ENCODE assay signal across 8 cellular contexts in the genomic region with DNA sequence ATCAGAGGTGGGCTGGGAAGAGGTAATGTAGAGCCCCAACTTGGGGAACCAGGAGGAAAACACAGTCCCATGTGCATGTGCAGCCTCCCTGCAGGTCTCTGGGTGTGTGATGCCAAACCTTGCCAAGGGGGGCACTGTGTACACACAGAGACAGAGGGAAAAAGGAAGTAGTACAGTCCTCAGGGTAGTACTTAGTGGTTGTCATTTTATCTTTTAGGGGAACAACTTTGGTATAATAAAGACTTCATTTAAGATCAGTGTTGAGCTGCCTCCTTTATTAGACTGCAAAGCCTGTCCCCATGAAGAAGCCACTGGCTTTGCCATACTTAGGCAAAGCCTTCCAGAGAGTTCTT.
DNase-seq lines count a peak whose midpoint lies in the region; ATAC-seq and TF ChIP-seq lines count a peak whose summit lies in the region.

No MANE protein-coding gene starts in this region.

- no peaks in the 10 kb centered on the region for H3K79me1 ChIP-seq in IMR-90 (ENCODE audit: low read depth in 1 of 2, low read length in 2 of 2)

- BruUV-seq in IMR-90 (replicated peaks; lab: Mats Ljungman, UMichigan) = no TSS peak

- H3K14ac ChIP-seq in IMR-90 (replicated peaks; ENCODE audit: low read depth, low read length) = no peak overlapping the region

- H3K9ac ChIP-seq in IMR-90 (ENCODE audit: low read depth, low read length) = no peak overlapping the region

- H4K20me1 ChIP-seq in IMR-90 (ENCODE audit: insufficient read depth, low read length) = no peaks in the 10 kb centered on the region; the same call in none of the 2 replicates

- no peak overlapping the region for H3K23ac ChIP-seq in IMR-90 (ENCODE audit: low read depth, low read length)

- H3K9me3 ChIP-seq in IMR-90 (ENCODE audit: control insufficient read depth, insufficient read depth, low read length) = no peaks in the 10 kb centered on the region

- H4K8ac ChIP-seq in IMR-90 (ENCODE audit: low read depth in 2 of 2, low read length in 2 of 2) = no peak overlapping the region

- CTCF ChIA-PET in IMR-90 (lab: Yijun Ruan, JAX) = no interaction called here

- H3K4me3 ChIP-seq in IMR-90 (ENCODE audit: insufficient read depth, low read depth, low read length) = no peak overlapping the region

- no peak overlapping the region for H2BK20ac ChIP-seq in IMR-90 (ENCODE audit: low read depth, low read length)

- no peak overlapping the region for H3K4ac ChIP-seq in IMR-90 (ENCODE audit: low read depth, low read length)

- H3K4me1 Mint-ChIP-seq in activated T-helper 1 cell treated with anti-CD3 and anti-CD28 coated beads, Interleukin-12 subunit alpha, Interleukin-12 subunit beta, Interleukin-2, Interleukin-4 antibody, amounts not matched to agents 30 ng/mL and 10 ng/mL and 1 ng/mL, durations not matched to agents 14 hours and 24 hours and 36 hours (ENCODE audit: low read depth) = no peaks in the 10 kb centered on the region

- DNase-seq in COLO829 (ENCODE audit: low spot score) (peak; percentile 6), IMR-90 (peak; percentile 0), left lobe of liver (ENCODE audit: low spot score) (no peak), DMS53 (lab: John Stamatoyannopoulos, UW) (no peak), dedifferentiated amniotic fluid mesenchymal stem cell (ENCODE audit: extremely low spot score) (no peak)
- peak; percentile 6 for DNase-seq in activated T-helper 1 cell treated with anti-CD3 and anti-CD28 coated beads, Interleukin-12 subunit alpha, Interleukin-12 subunit beta, Interleukin-2, Interleukin-4 antibody, amounts not matched to agents 30 ng/mL and 10 ng/mL and 1 ng/mL, durations not matched to agents 14 hours and 24 hours and 36 hours (ENCODE audit: low spot score)

- H3K56ac ChIP-seq in IMR-90 (ENCODE audit: extremely low read depth, insufficient read depth, low read length) = no peak overlapping the region

- ATAC-seq in IMR-90 (ENCODE audit: low read depth) (peak; percentile 63), left lobe of liver (peak; percentile 11), HG03460 (IDR thresholded peaks at IDR 0.05; ENCODE audit: unreplicated experiment) (no peak), GM21717 (IDR thresholded peaks at IDR 0.05; ENCODE audit: unreplicated experiment) (no peak)

- H3K27ac Mint-ChIP-seq in activated T-helper 1 cell treated with anti-CD3 and anti-CD28 coated beads, Interleukin-12 subunit alpha, Interleukin-12 subunit beta, Interleukin-2, Interleukin-4 antibody, amounts not matched to agents 30 ng/mL and 10 ng/mL and 1 ng/mL, durations not matched to agents 14 hours and 24 hours and 36 hours = no peak overlapping the region

- in situ Hi-C loops in IMR-90 (cut with MboI; ENCODE audit: low sequenced_read_pairs) = no loop called here

- H2BK5ac ChIP-seq in IMR-90 (ENCODE audit: low read depth, low read length, poor library complexity, severe bottlenecking) = no peak overlapping the region

- peak; percentile 29; the same call in 1 of the 2 replicates for TF ChIP-seq CTCF in IMR-90 (conservative IDR thresholded peaks at IDR 0.05; ENCODE audit: low read depth, low read length)

- POLR2A ChIA-PET in IMR-90 (lab: Charles Lee; ENCODE audit: unreplicated experiment) = no interaction called here

- no peaks in the 10 kb centered on the region for H3K9me1 ChIP-seq in IMR-90 (ENCODE audit: insufficient read depth, low read length)

- H2BK120ac ChIP-seq in IMR-90 (ENCODE audit: low read depth, low read length) = no peak overlapping the region

- H3K36me3 Mint-ChIP-seq in activated T-helper 1 cell treated with anti-CD3 and anti-CD28 coated beads, Interleukin-12 subunit alpha, Interleukin-12 subunit beta, Interleukin-2, Interleukin-4 antibody, amounts not matched to agents 30 ng/mL and 10 ng/mL and 1 ng/mL, durations not matched to agents 14 hours and 24 hours and 36 hours (ENCODE audit: low read depth) = no peaks in the 10 kb centered on the region

- TF ChIP-seq POLR2A in IMR-90 (IDR thresholded peaks at IDR 0.05; ENCODE audit: low read depth, low read length) = no peak

- H3K9me3 Mint-ChIP-seq in activated T-helper 1 cell treated with anti-CD3 and anti-CD28 coated beads, Interleukin-12 subunit alpha, Interleukin-12 subunit beta, Interleukin-2, Interleukin-4 antibody, amounts not matched to agents 30 ng/mL and 10 ng/mL and 1 ng/mL, durations not matched to agents 14 hours and 24 hours and 36 hours = no peaks in the 10 kb centered on the region

- H3K4me1 ChIP-seq in IMR-90 (ENCODE audit: control insufficient read depth, insufficient read depth, low read length) = no peaks in the 10 kb centered on the region

- H4K5ac ChIP-seq in IMR-90 (ENCODE audit: low read depth, low read length) = no peak overlapping the region

- H4K91ac ChIP-seq in IMR-90 (ENCODE audit: insufficient read depth, low read depth, low read length) = no peak overlapping the region

- dilution Hi-C loops in IMR-90 (cut with HindIII; ENCODE audit: low sequenced_read_pairs, unreplicated experiment) = no loop called here

- no peaks in the 10 kb centered on the region for H3K27me3 Mint-ChIP-seq in activated T-helper 1 cell treated with anti-CD3 and anti-CD28 coated beads, Interleukin-12 subunit alpha, Interleukin-12 subunit beta, Interleukin-2, Interleukin-4 antibody, amounts not matched to agents 30 ng/mL and 10 ng/mL and 1 ng/mL, durations not matched to agents 14 hours and 24 hours and 36 hours (ENCODE audit: insufficient read depth)

- H3K27ac ChIP-seq in IMR-90 (ENCODE audit: insufficient read depth, low read length) = no peak overlapping the region

- no peak overlapping the region for H2BK15ac ChIP-seq in IMR-90 (ENCODE audit: low read depth, low read length)

- H3K4me2 ChIP-seq in IMR-90 (ENCODE audit: low read depth, low read length) = no peak overlapping the region

- H3K4me3 Mint-ChIP-seq in activated T-helper 1 cell treated with anti-CD3 and anti-CD28 coated beads, Interleukin-12 subunit alpha, Interleukin-12 subunit beta, Interleukin-2, Interleukin-4 antibody, amounts not matched to agents 30 ng/mL and 10 ng/mL and 1 ng/mL, durations not matched to agents 14 hours and 24 hours and 36 hours = no peak overlapping the region

- no peak overlapping the region for H2AK9ac ChIP-seq in IMR-90 (replicated peaks; ENCODE audit: low read depth, low read length, poor library complexity)

- intact Hi-C loops in IMR-90 (cut with micrococcal nuclease) = no loop called here
- intact Hi-C loops in activated T-helper 1 cell treated with anti-CD3 and anti-CD28 coated beads, Interleukin-12 subunit alpha, Interleukin-12 subunit beta, Interleukin-2, Interleukin-4 antibody, amounts not matched to agents 30 ng/mL and 10 ng/mL and 1 ng/mL, durations not matched to agents 14 hours and 24 hours and 36 hours (cut with micrococcal nuclease) = no loop called here

- H3K36me3 ChIP-seq in IMR-90 (ENCODE audit: control insufficient read depth, insufficient read depth, low read length) = no peaks in the 10 kb centered on the region

- no peak overlapping the region for H3K18ac ChIP-seq in IMR-90 (ENCODE audit: low read depth, low read length)

- peak; percentile 9; the same call in 1 of the 2 replicates for TF ChIP-seq RAD21 in IMR-90 (IDR thresholded peaks at IDR 0.05; ENCODE audit: low read length)

- H3K27me3 ChIP-seq in IMR-90 (ENCODE audit: control insufficient read depth, insufficient read depth, low read length) = peaks cover 45% of the 10 kb centered on the region

- H2AFZ ChIP-seq in IMR-90 (replicated peaks; ENCODE audit: low read length, poor library complexity) = no peak overlapping the region

- H2AK5ac ChIP-seq in IMR-90 (ENCODE audit: low read depth, low read length) = no peak overlapping the region

TF ChIP-seq in IMR-90, 13 proteins besides CTCF, POLR2A, EP300 and RAD21:
- TF ChIP-seq BHLHE40 (IDR thresholded peaks at IDR 0.05; ENCODE audit: low read depth, low read length) (no peak), SMC3 (IDR thresholded peaks at IDR 0.05; ENCODE audit: low read depth, low read length) (no peak), MXI1 (IDR thresholded peaks at IDR 0.05; ENCODE audit: borderline replicate concordance, low read depth, low read length) (no peak), FOS (IDR thresholded peaks at IDR 0.05; ENCODE audit: low read depth, low read length) (no peak)

Comparison
In these comparisons a context has a peak if more than half of its experiments do, and no peak if none do; other contexts are left out.
1. DNase-seq: peak in COLO829 (single experiment), IMR-90 (single experiment) and activated T-helper 1 cell treated with anti-CD3 and anti-CD28 coated beads, Interleukin-12 subunit alpha, Interleukin-12 subunit beta, Interleukin-2, Interleukin-4 antibody, amounts not matched to agents 30 ng/mL and 10 ng/mL and 1 ng/mL, durations not matched to agents 14 hours and 24 hours and 36 hours (single experiment); none in left lobe of liver (single experiment), DMS53 (single experiment) and dedifferentiated amniotic fluid mesenchymal stem cell (single experiment).
2. ATAC-seq: peak in IMR-90 (single experiment) and left lobe of liver (single experiment); none in HG03460 (single experiment) and GM21717 (single experiment).